Comparison of ENCODE assay signal across 27 cellular contexts in the genomic region with DNA sequence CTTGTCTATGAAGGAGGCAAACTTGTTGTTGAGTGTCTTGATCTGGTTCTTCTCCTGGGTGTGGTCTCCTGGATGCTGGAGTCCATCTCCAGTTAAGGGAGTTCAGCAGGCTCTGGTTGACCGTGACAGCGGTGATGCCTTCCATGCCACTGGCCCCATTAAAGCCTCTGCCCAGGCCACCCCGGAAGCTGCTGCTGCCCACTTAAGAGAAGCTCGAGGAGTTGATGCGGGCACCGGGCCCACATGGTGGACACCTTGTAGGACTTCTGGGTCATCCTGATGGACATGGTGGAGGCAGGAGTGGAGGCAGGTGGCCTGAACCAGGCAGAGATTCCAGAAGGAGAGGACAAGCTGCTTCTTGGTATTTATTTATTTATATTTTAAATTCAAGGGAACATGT. TPM values are rescaled to one million over a fixed set of nuclear protein-coding genes. Genes with fewer than 3 reads are reported as not detected.
"Had no signal": no experiment of that assay in that cellular context is flagged by ENCODE, and none has a peak within 500 bp of the region (broad histone marks: within the 10 kb centered on the region; RNA-seq: fewer than 3 reads in every experiment).

No MANE protein-coding gene starts in this region.

- H3K36me3 Mint-ChIP-seq: type B pancreatic cell had no signal

- ATAC-seq: stimulated activated naive B cell treated with anti-CD40 and anti-IgM and Interleukin-4, amounts not matched to agents 10 μg/mL and 1 μg/mL and 100 μg/mL, for 72 hours; stimulated activated naive CD8-positive, alpha-beta T cell treated with anti-CD3 and anti-CD28 coated beads, Interleukin-15, amount 100 ng/mL, for 72 hours; stimulated activated naive CD8-positive, alpha-beta T cell treated with anti-CD3 and anti-CD28 coated beads, Interleukin-15, Interleukin-2, amounts not matched to agents 100 U/mL and 50 U/mL, for 24 hours; upper lobe of right lung had no signal

- H3K36me3 ChIP-seq: stomach, suprapubic skin, thoracic aorta, thyroid gland, tibial artery, tibial nerve, transverse colon, upper lobe of left lung, upper lobe of right lung, uterus, vagina had no signal

- H3K4me1 ChIP-seq: stomach, suprapubic skin, testis, thyroid gland, tibial artery, tibial nerve, transverse colon, upper lobe of left lung, upper lobe of right lung, uterus, vagina had no signal

- H3K9me3 ChIP-seq: suprapubic skin, testis, thoracic aorta, thyroid gland, transverse colon, upper lobe of right lung, uterus had no signal

- DNase-seq: stimulated activated CD4-positive, alpha-beta T cell treated with anti-CD3 and anti-CD28 coated beads, Interleukin-2, amount 100 ng/mL, for 24 hours; stimulated activated CD4-positive, alpha-beta T cell treated with anti-CD3 and anti-CD28 coated beads, Interleukin-2, amount 100 ng/mL, for 48 hours; stimulated activated CD4-positive, alpha-beta T cell treated with anti-CD3 and anti-CD28 coated beads, Interleukin-4, amount 100 ng/mL, for 1 hour; stimulated activated CD4-positive, alpha-beta T cell treated with anti-CD3 and anti-CD28 coated beads, Interleukin-4, amount 100 ng/mL, for 24 hours; stimulated activated CD4-positive, alpha-beta T cell treated with anti-CD3 and anti-CD28 coated beads, Interleukin-4, amount 100 ng/mL, for 4 hours; stimulated activated CD8-positive, alpha-beta memory T cell treated with anti-CD3 and anti-CD28 coated beads, Interleukin-4, amount 100 ng/mL, for 48 hours; stimulated activated naive B cell treated with anti-CD40 and anti-IgM and Interleukin-4, amounts not matched to agents 10 μg/mL and 1 μg/mL and 100 μg/mL, for 72 hours; stimulated activated naive CD4-positive, alpha-beta T cell; stimulated activated naive CD4-positive, alpha-beta T cell treated with Interleukin-2 at 50 U/mL for 16 hours; stimulated activated naive CD8-positive, alpha-beta T cell treated with anti-CD3 and anti-CD28 coated beads, Interleukin-15, amount 100 ng/mL, for 72 hours; stimulated activated naive CD8-positive, alpha-beta T cell treated with anti-CD3 and anti-CD28 coated beads, Interleukin-15, Interleukin-2, amounts not matched to agents 100 U/mL and 50 U/mL, for 24 hours; stomach; substantia nigra; testis; thyroid gland; tibial artery; transverse colon; trophoblast cell; upper lobe of right lung; uterus had no signal

- H3K4me3 Mint-ChIP-seq: stimulated activated naive B cell treated with anti-CD40 and anti-IgM and Interleukin-4, amounts not matched to agents 10 μg/mL and 1 μg/mL and 100 μg/mL, for 72 hours; stimulated activated naive CD8-positive, alpha-beta T cell treated with anti-CD3 and anti-CD28 coated beads, Interleukin-15, amount 100 ng/mL, for 72 hours; stimulated activated naive CD8-positive, alpha-beta T cell treated with anti-CD3 and anti-CD28 coated beads, Interleukin-15, Interleukin-2, amounts not matched to agents 100 ng/mL and 50 ng/mL, for 24 hours; type B pancreatic cell had no signal

- H3K27ac ChIP-seq: stomach, suprapubic skin, testis, thoracic aorta, thyroid gland, tibial artery, tibial nerve, transverse colon, upper lobe of left lung, upper lobe of right lung, uterus, vagina had no signal

- H3K27ac Mint-ChIP-seq: stimulated activated naive B cell treated with anti-CD40 and anti-IgM and Interleukin-4, amounts not matched to agents 10 μg/mL and 1 μg/mL and 100 μg/mL, for 72 hours; stimulated activated naive CD8-positive, alpha-beta T cell treated with anti-CD3 and anti-CD28 coated beads, Interleukin-15, amount 100 ng/mL, for 72 hours; stimulated activated naive CD8-positive, alpha-beta T cell treated with anti-CD3 and anti-CD28 coated beads, Interleukin-15, Interleukin-2, amounts not matched to agents 100 ng/mL and 50 ng/mL, for 24 hours; type B pancreatic cell had no signal

- H3K4me1 Mint-ChIP-seq: stimulated activated naive B cell treated with anti-CD40 and anti-IgM and Interleukin-4, amounts not matched to agents 10 μg/mL and 1 μg/mL and 100 μg/mL, for 72 hours; stimulated activated naive CD8-positive, alpha-beta T cell treated with anti-CD3 and anti-CD28 coated beads, Interleukin-15, amount 100 ng/mL, for 72 hours had no signal

- H3K27me3 Mint-ChIP-seq: stimulated activated naive CD8-positive, alpha-beta T cell treated with anti-CD3 and anti-CD28 coated beads, Interleukin-15, Interleukin-2, amounts not matched to agents 100 ng/mL and 50 ng/mL, for 24 hours; type B pancreatic cell had no signal

- H3K4me3 ChIP-seq: stomach, suprapubic skin, testis, thoracic aorta, thyroid gland, tibial artery, tibial nerve, transverse colon, upper lobe of left lung, upper lobe of right lung, uterus, vagina had no signal

- H3K27me3 ChIP-seq: stomach, suprapubic skin, testis, thyroid gland, tibial artery, tibial nerve, transverse colon, upper lobe of left lung, upper lobe of right lung, uterus, vagina had no signal

RNA-seq across cellular contexts. Expression of gene DEPDC1B, which starts 44.7 kb away (rescaled TPM):
- total RNA-seq: thoracic aorta had no signal
